ENCODE assay signal across 10 cellular contexts in genomic region chrX:142089193-142089592, GRCh38.
DNase-seq lines count a peak whose midpoint lies in the region; ATAC-seq and TF ChIP-seq lines count a peak whose summit lies in the region.
"Had no signal": no experiment of that assay in that cellular context is flagged by ENCODE, and none has a peak within 500 bp of the region (broad histone marks: within the 10 kb centered on the region; RNA-seq: fewer than 3 reads in every experiment).

No MANE protein-coding gene starts in this region.

- intact Hi-C loops in PC-3 (cut with micrococcal nuclease), result loop anchor here (5.0 kb wide), 1 partner anchor 1322 kb away; no protein-coding TSS in a partner anchor

- H3K4me1 ChIP-seq in PC-3 (ENCODE audit: insufficient read depth, low read length), result no peaks in the 10 kb centered on the region
- H3K4me1 ChIP-seq: BLaER1 treated with 17β-estradiol and CSF1 and Interleukin-3, amounts not matched to agents 10 nM and 100 nM had no signal

- no peaks in the 10 kb centered on the region for H3K36me3 ChIP-seq in PC-3 (ENCODE audit: low read depth, low read length)
- H3K36me3 ChIP-seq: BLaER1 treated with 17β-estradiol and CSF1 and Interleukin-3, amounts not matched to agents 10 nM and 100 nM had no signal

- no peak overlapping the region for H3K4me2 ChIP-seq in PC-3 (ENCODE audit: low read length)
- H3K4me2 ChIP-seq: BLaER1 treated with 17β-estradiol and CSF1 and Interleukin-3, amounts not matched to agents 10 nM and 100 nM had no signal

- H3K27me3 Mint-ChIP-seq in naive thymus-derived CD8-positive, alpha-beta T cell, result no peaks in the 10 kb centered on the region

- H3K4me3 Mint-ChIP-seq in naive thymus-derived CD8-positive, alpha-beta T cell, result no peak overlapping the region

- no peaks in the 10 kb centered on the region for H3F3A ChIP-seq in PC-3 (ENCODE audit: low read length, unreplicated experiment)

- H3K4me1 Mint-ChIP-seq in naive thymus-derived CD8-positive, alpha-beta T cell, result no peaks in the 10 kb centered on the region

- H3K36me3 Mint-ChIP-seq in naive thymus-derived CD8-positive, alpha-beta T cell, result no peaks in the 10 kb centered on the region

- no peak overlapping the region for H3K27ac Mint-ChIP-seq in naive thymus-derived CD8-positive, alpha-beta T cell

- H3K79me2 ChIP-seq in PC-3 (ENCODE audit: low read length), result no peaks in the 10 kb centered on the region

- no peak overlapping the region for H3K27ac ChIP-seq in PC-3 (ENCODE audit: low read length)
- H3K27ac ChIP-seq: BLaER1 treated with 17β-estradiol and CSF1 and Interleukin-3, amounts not matched to agents 10 nM and 100 nM had no signal

- no peak overlapping the region for H3K9ac ChIP-seq in PC-3 (ENCODE audit: low read length)
- H3K9ac ChIP-seq: BLaER1 treated with 17β-estradiol and CSF1 and Interleukin-3, amounts not matched to agents 10 nM and 100 nM had no signal

- no peaks in the 10 kb centered on the region for H3K27me3 ChIP-seq in PC-3 (ENCODE audit: low read length)

- no peaks in the 10 kb centered on the region for H3K9me3 ChIP-seq in PC-3 (ENCODE audit: low read length)

- CTCF ChIA-PET in PC-3 (lab: Charles Lee), result no interaction called here

- peak; percentile 54; the same call in 1 of the 2 replicates for ATAC-seq in PC-3
- ATAC-seq in GM21367 (IDR thresholded peaks at IDR 0.05; ENCODE audit: unreplicated experiment), result no peak
- ATAC-seq in naive thymus-derived CD8-positive, alpha-beta T cell, result no peak

- peaks cover 0 to 4% (median 0%) of the 10 kb centered on the region in 9 donors for H3K9me3 Mint-ChIP-seq in naive thymus-derived CD8-positive, alpha-beta T cell

- TF ChIP-seq CTCF in PC-3 (conservative IDR thresholded peaks at IDR 0.05; ENCODE audit: low read depth, low read length) (peak; percentile 68), fibroblast of mammary gland (conservative IDR thresholded peaks at IDR 0.05; ENCODE audit: control insufficient read depth, insufficient read depth, low read depth, low read length) (peak; percentile 19)

- no peaks in the 10 kb centered on the region for H3K9me2 ChIP-seq in PC-3 (replicated peaks; ENCODE audit: low read length)

- POLR2A ChIA-PET in PC-3 (lab: Charles Lee; ENCODE audit: unreplicated experiment), result no interaction called here
- POLR2A ChIA-PET in naive thymus-derived CD8-positive, alpha-beta T cell (lab: Charles Lee), result no interaction called here

- H3K4me3 ChIP-seq in PC-3 (ENCODE audit: low read length) (no peak overlapping the region), fibroblast of mammary gland (ENCODE audit: control insufficient read depth, low read depth, low read length) (no peak overlapping the region)
- H3K4me3 ChIP-seq: BLaER1 treated with 17β-estradiol and CSF1 and Interleukin-3, amounts not matched to agents 10 nM and 100 nM had no signal

- BruUV-seq in PC-3 (replicated peaks; lab: Mats Ljungman, UMichigan), result no TSS peak

- H2AFZ ChIP-seq in PC-3 (ENCODE audit: low read length), result no peak overlapping the region

- H4K20me1 ChIP-seq in PC-3 (ENCODE audit: low read length), result no peaks in the 10 kb centered on the region
- H4K20me1 ChIP-seq: BLaER1 treated with 17β-estradiol and CSF1 and Interleukin-3, amounts not matched to agents 10 nM and 100 nM had no signal

- peak; percentile 38 for DNase-seq in NCI-H82 (lab: John Stamatoyannopoulos, UW)
- no peak for DNase-seq in NCI-H82 treated with DMSO at 0.1 percent for 48 hours (lab: John Stamatoyannopoulos, UW; ENCODE audit: unreplicated experiment)
- peak; percentile 45 for DNase-seq in PC-3
- peak; percentile 8 for DNase-seq in fibroblast of mammary gland (ENCODE audit: low read depth)
- peak; percentile 54 for DNase-seq in superior temporal gyrus (ENCODE audit: extremely low spot score)
- no peak for DNase-seq in activated CD4-positive, CD25-positive, alpha-beta regulatory T cell treated with anti-CD3 and anti-CD28 coated beads, Interleukin-2, amount 50 U/mL, for 72 hours
- no peak for DNase-seq in naive thymus-derived CD8-positive, alpha-beta T cell
- DNase-seq: NCI-H2081 had no signal

Comparison
In these comparisons a context has a peak if more than half of its experiments do, and no peak if none do; other contexts are left out.
1. DNase-seq: peak in NCI-H82 (single experiment), PC-3 (single experiment), fibroblast of mammary gland (single experiment) and superior temporal gyrus (single experiment); none in NCI-H82 treated with DMSO at 0.1 percent for 48 hours (single experiment), activated CD4-positive, CD25-positive, alpha-beta regulatory T cell treated with anti-CD3 and anti-CD28 coated beads, Interleukin-2, amount 50 U/mL, for 72 hours (single experiment) and naive thymus-derived CD8-positive, alpha-beta T cell (0 of 10).